10 cellular contexts compared by ENCODE assay signal in the genomic region with DNA sequence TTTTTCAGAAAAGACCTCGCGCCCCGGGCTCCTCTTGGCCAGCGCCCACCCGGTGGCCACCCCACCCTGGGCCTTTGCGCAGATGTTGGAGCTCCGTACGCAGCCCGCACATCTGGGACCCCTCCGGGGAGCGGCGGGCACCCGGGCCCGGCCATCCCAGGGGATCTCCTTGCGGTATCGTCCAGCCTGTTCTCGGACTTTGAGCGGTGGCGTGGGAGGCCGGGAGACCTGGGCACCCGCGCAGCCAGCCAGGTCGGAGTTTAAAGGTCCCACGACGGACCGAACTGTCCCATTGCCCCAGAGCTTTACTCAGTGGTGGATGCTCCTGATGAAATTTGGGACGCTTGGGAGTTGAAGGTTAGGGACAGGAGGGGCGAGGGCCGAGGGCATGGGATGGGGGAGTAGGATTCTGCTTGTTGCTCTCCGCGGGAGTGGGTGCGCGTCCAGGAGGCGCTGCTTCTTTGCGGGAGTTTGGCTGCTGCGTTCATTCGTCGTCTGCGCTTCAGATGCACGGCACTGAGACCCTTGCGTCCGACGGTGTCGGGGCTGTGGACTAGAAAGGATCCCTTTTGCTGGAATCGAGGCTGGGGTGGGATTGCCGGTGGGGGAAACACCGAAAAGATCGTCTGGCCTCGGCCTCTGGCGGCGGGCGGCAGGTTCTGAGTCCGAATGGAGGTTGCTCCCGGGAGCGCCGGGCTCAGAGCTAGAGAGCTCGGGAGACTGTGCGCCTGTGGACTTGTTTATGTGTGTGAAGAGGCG. TPM values are rescaled to one million over a fixed set of nuclear protein-coding genes. Genes with fewer than 3 reads are reported as not detected.
DNase-seq lines count a peak whose midpoint lies in the region; ATAC-seq and TF ChIP-seq lines count a peak whose summit lies in the region.
"Had no signal": no experiment of that assay in that cellular context is flagged by ENCODE, and none has a peak within 500 bp of the region (broad histone marks: within the 10 kb centered on the region; RNA-seq: fewer than 3 reads in every experiment).

No MANE protein-coding gene starts in this region.

- H3K4me1 Mint-ChIP-seq in WTC11 (peaks cover 23% of the 10 kb centered on the region), T-cell (peaks cover 12 to 14% (median 14%) of the 10 kb centered on the region in 3 donors), Calu3 (ENCODE audit: low read depth, unreplicated experiment) (no peaks in the 10 kb centered on the region)

- peak overlapping the region; percentile 75 for H3K4me2 ChIP-seq in GM23248 (ENCODE audit: unreplicated experiment)
- H3K4me2 ChIP-seq: KMS-11 had no signal

- TF ChIP-seq CTCF in WTC11 (IDR thresholded peaks at IDR 0.05) (no peak), Calu3 (IDR thresholded peaks at IDR 0.05; ENCODE audit: unreplicated experiment) (no peak)

- no TSS peak for BruUV-seq in Calu3 (replicated peaks; lab: Mats Ljungman, UMichigan)

- H2AFZ ChIP-seq in GM23248 = peak overlapping the region; percentile 60

- no peaks in the 10 kb centered on the region; the same call in 1 of the 2 replicates for H3K27me3 Mint-ChIP-seq in WTC11 (ENCODE audit: low read depth)
- peaks cover 44 to 48% of the 10 kb centered on the region in 2 donors for H3K27me3 Mint-ChIP-seq in T-cell
- H3K27me3 Mint-ChIP-seq in Calu3 (ENCODE audit: unreplicated experiment) = no peaks in the 10 kb centered on the region

- POLR2A ChIA-PET in WTC11 (lab: Charles Lee) = no interaction called here
- POLR2A ChIA-PET in T-cell (lab: Charles Lee) = no interaction called here

- H3K79me2 ChIP-seq in GM23248 (ENCODE audit: insufficient read depth) = no peaks in the 10 kb centered on the region

- 2% methylated on average over 50 to 59 of the region's 59 CpGs for WGBS in GM23248 (ENCODE audit: low coverage in 1 of 2, low lambda C conversion rate in 2 of 2, missing lambda C conversion rate in 2 of 2), 2 experiments

- no peaks in the 10 kb centered on the region for H3K36me3 Mint-ChIP-seq in WTC11
- no peaks in the 10 kb centered on the region for H3K36me3 Mint-ChIP-seq in T-cell
- H3K36me3 Mint-ChIP-seq in Calu3 (ENCODE audit: insufficient read depth, unreplicated experiment) = no peaks in the 10 kb centered on the region

- CTCF ChIA-PET in WTC11 (lab: Charles Lee) = interaction anchor here (0.7 to 3.9 kb wide), 8 partner anchors 9 to 411 kb away, joined by 3 to 29 read pairs (median 4); no protein-coding TSS in a partner anchor
- CTCF ChIA-PET in T-cell (lab: Charles Lee) = no interaction called here
- CTCF ChIA-PET in Calu3 (lab: Charles Lee) = no interaction called here

- H3K9me3 Mint-ChIP-seq in WTC11 = no peaks in the 10 kb centered on the region
- peaks cover 1 to 7% (median 2%) of the 10 kb centered on the region in 3 donors for H3K9me3 Mint-ChIP-seq in T-cell
- peaks cover 2% of the 10 kb centered on the region for H3K9me3 Mint-ChIP-seq in Calu3 (ENCODE audit: low read depth, unreplicated experiment)

- ATAC-seq in WTC11 = peak; percentile 9; the same call in 1 of the 2 replicates
- ATAC-seq in T-cell (replicated peaks in 1 of 4) = no peak

- DNase-seq in GM23248 = peak; percentile 44
- DNase-seq in WTC11 (ENCODE audit: low spot score) = peak; percentile 42
- DNase-seq in skeletal muscle cell (ENCODE audit: low read depth) = no peak
- no peak for DNase-seq in activated naive CD4-positive, alpha-beta T cell treated with anti-CD3 and anti-CD28 coated beads, Interleukin-2, amount 50 U/mL, for 16 hours
- DNase-seq in dermis blood vessel endothelial cell = no peak
- no peak for DNase-seq in T-cell
- DNase-seq in Calu3 = no peak
- DNase-seq: activated effector memory CD4-positive, alpha-beta T cell treated with anti-CD3 and anti-CD28 coated beads, Interleukin-2, amount 50 U/mL, for 16 hours had no signal

- in situ Hi-C loops in GM23248 (cut with MboI) = loop anchor here (25.0 kb wide), 1 partner anchor 246 kb away; no protein-coding TSS in a partner anchor

- H3K9me3 ChIP-seq in GM23248 (ENCODE audit: low read depth) = no peaks in the 10 kb centered on the region
- no peaks in the 10 kb centered on the region for H3K9me3 ChIP-seq in iPS-15b (ENCODE audit: control insufficient read depth, insufficient read depth, low read length)

- no peaks in the 10 kb centered on the region for H3K9me2 ChIP-seq in GM23248 (ENCODE audit: insufficient read depth)

- intact Hi-C loops in Calu3 (cut with micrococcal nuclease; ENCODE audit: unreplicated experiment) = no loop called here

- H3K27me3 ChIP-seq in GM23248 (replicated peaks; ENCODE audit: insufficient read depth) (peaks cover 42% of the 10 kb centered on the region), iPS-15b (ENCODE audit: control insufficient read depth, insufficient read depth, low read length) (peaks cover 91% of the 10 kb centered on the region)

- peaks cover 6% of the 10 kb centered on the region; the same call in 1 of the 2 replicates for H3K4me1 ChIP-seq in GM23248 (ENCODE audit: insufficient read depth)
- H3K4me1 ChIP-seq in iPS-15b (ENCODE audit: control insufficient read depth, insufficient read depth, low read length) = peaks cover 20% of the 10 kb centered on the region

- no peak overlapping the region for H3K4me3 Mint-ChIP-seq in WTC11
- H3K4me3 Mint-ChIP-seq in T-cell = peak overlapping the region in 1 of 3 donors; percentile 65
- H3K4me3 Mint-ChIP-seq in Calu3 (ENCODE audit: low read depth, unreplicated experiment) = no peak overlapping the region

- H3K27ac ChIP-seq in GM23248 = no peak overlapping the region
- H3K27ac ChIP-seq: KMS-11 had no signal

- H3K27ac Mint-ChIP-seq in WTC11 (no peak overlapping the region), T-cell (no peak overlapping the region), Calu3 (ENCODE audit: unreplicated experiment) (no peak overlapping the region)

- H3K36me3 ChIP-seq in GM23248 (ENCODE audit: low read depth) = no peaks in the 10 kb centered on the region
- H3K36me3 ChIP-seq in iPS-15b (ENCODE audit: control insufficient read depth, insufficient read depth, low read length) = no peaks in the 10 kb centered on the region

- H3K9ac ChIP-seq in GM23248 = peak overlapping the region; percentile 67
- no peak overlapping the region for H3K9ac ChIP-seq in iPS-15b (ENCODE audit: low read depth, low read length)
- H3K9ac ChIP-seq: KMS-11 had no signal

- H3K4me3 ChIP-seq in GM23248 = peak overlapping the region; percentile 77
- H3K4me3 ChIP-seq in iPS-15b (ENCODE audit: low read depth, low read length) = peak overlapping the region; percentile 45
- H3K4me3 ChIP-seq in skeletal muscle cell (ENCODE audit: low read depth, low read length) = peak overlapping the region; percentile 44

- H3F3A ChIP-seq in GM23248 (ENCODE audit: insufficient read depth) = 0 out of 2 replicates have a peak, but pooled peaks cover 6% of the 10 kb centered on the region

- H4K20me1 ChIP-seq in GM23248 (ENCODE audit: insufficient read depth) = no peaks in the 10 kb centered on the region

TF ChIP-seq in WTC11, 78 proteins besides CTCF, POLR2A, EP300 and RAD21:
- TF ChIP-seq TEAD4 (CRISPR knock-in tag; IDR thresholded peaks at IDR 0.05) (no peak), JAZF1 (CRISPR knock-in tag; IDR thresholded peaks at IDR 0.05) (no peak), FOXK1 (CRISPR knock-in tag; IDR thresholded peaks at IDR 0.05) (0 out of 2 replicates have a peak, but pooled peaks have one; percentile 17), FOXP1 (CRISPR knock-in tag; IDR thresholded peaks at IDR 0.05; ENCODE audit: borderline replicate concordance) (0 out of 2 replicates have a peak, but pooled peaks have one; percentile 13)
- TF ChIP-seq, protein P1, sequence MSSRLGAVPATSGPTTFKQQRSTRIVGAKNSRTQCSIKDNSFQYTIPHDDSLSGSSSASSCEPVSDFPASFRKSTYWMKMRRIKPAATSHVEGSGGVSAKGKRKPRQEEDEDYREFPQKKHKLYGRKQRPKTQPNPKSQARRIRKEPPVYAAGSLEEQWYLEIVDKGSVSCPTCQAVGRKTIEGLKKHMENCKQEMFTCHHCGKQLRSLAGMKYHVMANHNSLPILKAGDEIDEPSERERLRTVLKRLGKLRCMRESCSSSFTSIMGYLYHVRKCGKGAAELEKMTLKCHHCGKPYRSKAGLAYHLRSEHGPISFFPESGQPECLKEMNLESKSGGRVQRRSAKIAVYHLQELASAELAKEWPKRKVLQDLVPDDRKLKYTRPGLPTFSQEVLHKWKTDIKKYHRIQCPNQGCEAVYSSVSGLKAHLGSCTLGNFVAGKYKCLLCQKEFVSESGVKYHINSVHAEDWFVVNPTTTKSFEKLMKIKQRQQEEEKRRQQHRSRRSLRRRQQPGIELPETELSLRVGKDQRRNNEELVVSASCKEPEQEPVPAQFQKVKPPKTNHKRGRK (CRISPR knock-in tag; IDR thresholded peaks at IDR 0.05; ENCODE audit: borderline replicate concordance) = no peak

RNA-seq across cellular contexts. Expression of a gene that starts 1.4 kb away (rescaled TPM):
- 1.0 and 4.8 TPM in 2 replicates for total RNA-seq in GM23248 (2014; rRNA removed; shearing (Covaris generic))
- polyA plus RNA-seq in GM23248 (2016; fragmentation: Nextera tagmentation; extraction: Ambion mirVana) = 6.0 and 6.2 TPM in 2 replicates
- total RNA-seq in WTC11 (2021) (1.2 to 1.5 TPM (median 1.3 TPM) in 3 replicates), dermis blood vessel endothelial cell (0.34 TPM in 1 of 2 replicates, not detected in the other), T-cell (not detected), Calu3 (2022) (not detected in 2 replicates)

Comparison
In these comparisons a context has a peak if more than half of its experiments do, and no peak if none do; other contexts are left out.
1. DNase-seq: peak in GM23248 (single experiment) and WTC11 (single experiment); none in skeletal muscle cell (single experiment), activated naive CD4-positive, alpha-beta T cell treated with anti-CD3 and anti-CD28 coated beads, Interleukin-2, amount 50 U/mL, for 16 hours (single experiment), dermis blood vessel endothelial cell (single experiment), T-cell (0 of 34) and Calu3 (single experiment).
2. Peak in every context shown above with its lines, with median percentiles within 50 percentile points of each other: H3K4me3 ChIP-seq.